Comparison of ENCODE assay signal across 12 cellular contexts in the genomic region with DNA sequence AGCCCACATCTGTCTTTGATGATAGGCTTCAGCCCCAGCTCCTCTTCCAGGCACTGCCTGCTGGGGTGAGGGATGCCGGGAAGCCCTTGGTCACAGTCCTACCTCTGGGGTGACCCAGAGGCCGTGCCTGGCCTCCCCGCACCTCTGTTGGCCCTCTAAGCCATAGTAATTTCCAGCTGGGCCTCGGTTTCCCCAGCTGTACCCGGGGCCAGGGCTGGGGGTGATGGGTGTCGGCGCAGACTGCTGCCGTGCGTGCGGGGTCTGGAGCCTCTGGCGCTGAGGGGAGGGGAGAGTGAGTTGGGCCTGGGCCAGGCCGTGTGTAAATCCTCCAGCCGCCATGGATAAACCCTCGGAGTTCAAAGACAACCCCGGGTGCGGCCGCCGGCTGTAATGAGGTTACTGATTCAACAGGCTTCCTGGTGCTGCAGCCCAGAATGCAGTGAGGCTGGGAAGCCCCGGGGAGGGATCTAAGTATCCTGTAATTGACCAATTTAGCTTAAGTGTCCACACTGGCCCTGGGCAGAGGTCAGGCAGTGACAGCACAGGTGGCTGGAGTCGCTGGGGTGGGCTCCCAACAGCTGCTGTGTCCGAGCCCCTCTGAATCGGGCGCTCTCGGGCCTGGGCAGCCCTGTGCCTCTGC. TPM values are rescaled to one million over a fixed set of nuclear protein-coding genes. Genes with fewer than 3 reads are reported as not detected.
A peak's percentile ranks its signal among the peaks of the same experiment; 100 is the strongest.
DNase-seq lines count a peak whose midpoint lies in the region; ATAC-seq, FAIRE-seq and TF ChIP-seq lines count a peak whose summit lies in the region.
"Had no signal": no experiment of that assay in that cellular context is flagged by ENCODE, and none has a peak within 500 bp of the region (broad histone marks: within the 10 kb centered on the region; RNA-seq: fewer than 3 reads in every experiment).

No MANE protein-coding gene starts in this region.

- no peak overlapping the region for H2AK5ac ChIP-seq in H1 (ENCODE audit: low read depth, low read length)

- no peaks in the 10 kb centered on the region for H3K9me3 Mint-ChIP-seq in activated naive CD8-positive, alpha-beta T cell treated with anti-CD3 and anti-CD28 coated beads for 36 hours
- H3K9me3 Mint-ChIP-seq: activated naive CD4-positive, alpha-beta T cell treated with anti-CD3 and anti-CD28 coated beads, Interleukin-2, amount 50 U/mL, for 72 hours had no signal

- H2BK15ac ChIP-seq in H1 (ENCODE audit: low read length) = no peak overlapping the region

- H3K23me2 ChIP-seq in H1 (ENCODE audit: low read depth, low read length) = no peaks in the 10 kb centered on the region

- H3K4me3 ChIP-seq in H1 (ENCODE audit: extremely low read depth in 1 of 4, insufficient read depth in 2 of 4, low read depth in 3 of 4, low read length in 4 of 4) (no peak overlapping the region), lower lobe of right lung (peak overlapping the region; percentile 2), upper lobe of left lung (no peak overlapping the region)
- H3K4me3 ChIP-seq: lung had no signal

- H3K27me3 ChIP-seq in H1 (replicated peaks in 1 of 4; ENCODE audit: control insufficient read depth in 3 of 4, extremely low read depth in 1 of 4, insufficient read depth in 3 of 4, low read length in 3 of 4) (no peaks in the 10 kb centered on the region), lower lobe of right lung (ENCODE audit: low read depth) (no peaks in the 10 kb centered on the region), upper lobe of left lung (no peaks in the 10 kb centered on the region)

- H4K20me1 ChIP-seq in H1 (replicated peaks in 1 of 2; ENCODE audit: control insufficient read depth in 1 of 2, insufficient read depth in 2 of 2, low read length in 2 of 2) = peaks cover 20 to 31% of the 10 kb centered on the region in 2 experiments

- H3K27ac Mint-ChIP-seq in activated naive CD8-positive, alpha-beta T cell treated with anti-CD3 and anti-CD28 coated beads for 36 hours = no peak overlapping the region
- H3K27ac Mint-ChIP-seq: activated naive CD4-positive, alpha-beta T cell treated with anti-CD3 and anti-CD28 coated beads, Interleukin-2, amount 50 U/mL, for 72 hours had no signal

- H3K4ac ChIP-seq in H1 (replicated peaks; ENCODE audit: insufficient read length, low read depth, low read length) = no peak overlapping the region

- no peak overlapping the region for H3K18ac ChIP-seq in H1 (ENCODE audit: extremely low read depth, low read length)

- H4K91ac ChIP-seq in H1 (replicated peaks; ENCODE audit: insufficient read length, low read length) = no peak overlapping the region

- POLR2A ChIA-PET in H1 (lab: Charles Lee; ENCODE audit: partially characterized antibody) = no interaction called here

- no peak overlapping the region for H2BK20ac ChIP-seq in H1 (ENCODE audit: low read length)

- CTCF ChIA-PET in H1 (lab: Charles Lee; ENCODE audit: partially characterized antibody) = interaction anchor here (1.0 to 1.7 kb wide), 3 partner anchors 10 to 78 kb away, joined by 3 to 7 read pairs (median 4); no protein-coding TSS in a partner anchor

- no peaks in the 10 kb centered on the region for H3K9me3 ChIP-seq in H1 (ENCODE audit: insufficient read depth in 2 of 2, low read depth in 1 of 2, low read length in 1 of 2)
- H3K9me3 ChIP-seq in lower lobe of right lung = no peaks in the 10 kb centered on the region
- no peaks in the 10 kb centered on the region for H3K9me3 ChIP-seq in upper lobe of left lung

- peak overlapping the region; percentile 73; the same call in 1 of the 2 replicates for H4K8ac ChIP-seq in H1 (ENCODE audit: extremely low read depth, insufficient read depth, low read length)

- H2BK120ac ChIP-seq in H1 (replicated peaks; ENCODE audit: low read depth, low read length) = no peak overlapping the region

- H3K14ac ChIP-seq in H1 (ENCODE audit: insufficient read length) = no peak overlapping the region

- H3K4me2 ChIP-seq in H1 (ENCODE audit: insufficient read depth in 1 of 2, low read depth in 2 of 2, low read length in 2 of 2) = no peak overlapping the region

- H3K4me3 Mint-ChIP-seq in activated naive CD8-positive, alpha-beta T cell treated with anti-CD3 and anti-CD28 coated beads for 36 hours = no peak overlapping the region

- no peak overlapping the region for H2AFZ ChIP-seq in H1 (ENCODE audit: low read length)

- no peak for TF ChIP-seq CTCF in H1 (IDR thresholded peaks at IDR 0.05; ENCODE audit: control extremely low read depth in 1 of 3, insufficient read depth in 1 of 3, low read depth in 1 of 3, low read length in 3 of 3)
- TF ChIP-seq CTCF in lower lobe of right lung (IDR thresholded peaks at IDR 0.05) = no peak
- TF ChIP-seq CTCF in upper lobe of left lung (IDR thresholded peaks at IDR 0.05) = no peak

- H2BK5ac ChIP-seq in H1 (ENCODE audit: low read depth, low read length) = no peak overlapping the region

- peaks cover 8 to 96% of the 10 kb centered on the region in 2 experiments; a peak in 3 of 4 replicates for H3K79me2 ChIP-seq in H1 (ENCODE audit: control insufficient read depth in 1 of 2, insufficient read depth in 2 of 2, low read length in 2 of 2)

- H3K9ac ChIP-seq in H1 (replicated peaks in 1 of 4; ENCODE audit: extremely low read depth in 1 of 4, low read depth in 3 of 4, low read length in 3 of 4) = no peak overlapping the region

- H3K23ac ChIP-seq in H1 (ENCODE audit: insufficient read length) = no peak overlapping the region

- no peak overlapping the region for H2BK12ac ChIP-seq in H1 (ENCODE audit: low read depth, low read length)

- no peak for TF ChIP-seq EP300 in H1 (IDR thresholded peaks at IDR 0.05; ENCODE audit: borderline replicate concordance in 1 of 2, low read depth in 2 of 2, low read length in 2 of 2)
- no peak for TF ChIP-seq EP300 in upper lobe of left lung (IDR thresholded peaks at IDR 0.05)

- intact Hi-C loops in Right ventricle myocardium superior (cut with DNase I) = loop anchor here (5.0 kb wide), 1 partner anchor 104 kb away; no protein-coding TSS in a partner anchor
- intact Hi-C loops in cardiac septum (cut with DNase I) = no loop called here
- intact Hi-C loops in lower lobe of right lung (cut with DNase I) = no loop called here

- 88% methylated on average over 21 of the region's 24 CpGs; no CpG with 5 or more reads in 1 of the 2 experiments for WGBS in H1 (ENCODE audit: extremely low coverage in 1 of 2, insufficient coverage in 1 of 2, insufficient read length in 1 of 2, insufficient replicate concordance in 2 of 2, low coverage in 1 of 2, low lambda C conversion rate in 2 of 2, missing lambda C conversion rate in 1 of 2), 2 experiments
- WGBS in upper lobe of left lung, 2 donors = 41 to 62% methylated on average over 8 to 18 of the region's 24 CpGs

- DNase-seq in Right ventricle myocardium superior = peak; percentile 61
- no peak for DNase-seq in cardiac septum (ENCODE audit: low spot score)
- DNase-seq in H1 (ENCODE audit: low read depth in 1 of 2, low spot score in 2 of 2) = no peak
- no peak for DNase-seq in lower lobe of right lung
- DNase-seq in upper lobe of left lung = peak; percentile 50 to 62
- no peak for DNase-seq in stimulated activated CD4-positive, alpha-beta T cell treated with anti-CD3 and anti-CD28 coated beads, Interleukin-1b, Interleukin-23, amount 100 ng/mL, for 48 hours
- DNase-seq in activated naive CD8-positive, alpha-beta T cell treated with anti-CD3 and anti-CD28 coated beads for 36 hours = no peak
- DNase-seq: NCI-H345 had no signal

- H3K4me1 Mint-ChIP-seq in activated naive CD8-positive, alpha-beta T cell treated with anti-CD3 and anti-CD28 coated beads for 36 hours = no peaks in the 10 kb centered on the region

- TF ChIP-seq RAD21 in H1 (IDR thresholded peaks at IDR 0.05 in 1 of 2, conservative IDR thresholded peaks at IDR 0.05 in 1 of 2; ENCODE audit: low read depth in 2 of 2, low read length in 2 of 2) = no peak

- H3K27me3 Mint-ChIP-seq in activated naive CD8-positive, alpha-beta T cell treated with anti-CD3 and anti-CD28 coated beads for 36 hours = no peaks in the 10 kb centered on the region

- H4K5ac ChIP-seq in H1 (ENCODE audit: insufficient read length, low read depth, low read length) = no peak overlapping the region

- ATAC-seq in Right ventricle myocardium superior (ENCODE audit: poor library complexity) = no peak
- ATAC-seq in lower lobe of right lung = peak in 1 of 2 donors; percentile 3
- ATAC-seq in upper lobe of left lung (ENCODE audit: low FRiP score in 2 of 2) = peak in 1 of 2 donors; percentile 4
- ATAC-seq in GM19324 (IDR thresholded peaks at IDR 0.05; ENCODE audit: low FRiP score, unreplicated experiment) = no peak
- ATAC-seq: activated naive CD4-positive, alpha-beta T cell treated with anti-CD3 and anti-CD28 coated beads, Interleukin-2, amount 50 U/mL, for 72 hours had no signal

- peaks cover 0 to 18% (median 7%) of the 10 kb centered on the region in 4 experiments; a peak in 4 of 7 replicates for H3K4me1 ChIP-seq in H1 (replicated peaks in 1 of 4; ENCODE audit: control insufficient read depth in 3 of 4, insufficient read depth in 4 of 4, low read length in 3 of 4)
- peaks cover 97% of the 10 kb centered on the region for H3K4me1 ChIP-seq in lower lobe of right lung
- peaks cover 77 to 95% (median 80%) of the 10 kb centered on the region in 4 donors for H3K4me1 ChIP-seq in upper lobe of left lung

- FAIRE-seq in H1 (lab: Jason Lieb, UNC) = no peak
- FAIRE-seq: frontal cortex had no signal

- H3K56ac ChIP-seq in H1 (replicated peaks; ENCODE audit: insufficient read length, low read depth, low read length) = no peak overlapping the region

- no peak overlapping the region for H3K27ac ChIP-seq in H1 (ENCODE audit: low read depth, low read length)
- no peak overlapping the region for H3K27ac ChIP-seq in lower lobe of right lung
- peak overlapping the region in 1 of 4 donors; percentile 40 for H3K27ac ChIP-seq in upper lobe of left lung

- H3K79me1 ChIP-seq in H1 (ENCODE audit: low read depth, low read length) = peaks cover 43% of the 10 kb centered on the region

- H3K36me3 ChIP-seq in H1 (ENCODE audit: control insufficient read depth in 2 of 4, insufficient read depth in 4 of 4, low read length in 3 of 4) = no peaks in the 10 kb centered on the region
- no peaks in the 10 kb centered on the region for H3K36me3 ChIP-seq in lower lobe of right lung
- no peaks in the 10 kb centered on the region for H3K36me3 ChIP-seq in upper lobe of left lung

- TF ChIP-seq POLR2A in H1 (IDR thresholded peaks at IDR 0.05; ENCODE audit: control extremely low read depth in 1 of 2, low read depth in 2 of 2, low read length in 2 of 2) (no peak), upper lobe of left lung (IDR thresholded peaks at IDR 0.05) (no peak)

- H3K36me3 Mint-ChIP-seq in activated naive CD8-positive, alpha-beta T cell treated with anti-CD3 and anti-CD28 coated beads for 36 hours = no peaks in the 10 kb centered on the region
- H3K36me3 Mint-ChIP-seq: activated naive CD4-positive, alpha-beta T cell treated with anti-CD3 and anti-CD28 coated beads, Interleukin-2, amount 50 U/mL, for 72 hours had no signal

RNA-seq across cellular contexts. Expression of gene RXRA, which starts 7.1 kb away (rescaled TPM):
- 89.0 TPM for total RNA-seq in Right ventricle myocardium superior
- 42.6 TPM for total RNA-seq in cardiac septum
- 28.1 and 29.4 TPM in 2 replicates for total RNA-seq in H1 (2021; fragmentation: NEBNext Ultra II Directional; extraction: Animal tissue kit (Norgen Biotek cat#: 25700))
- polyA plus RNA-seq in H1 (2011; rRNA removed) = 9.8 and 21.0 TPM in 2 replicates
- polyA plus RNA-seq in H1 (2011; cell fraction: cytosol; rRNA removed) = 14.3 TPM
- polyA plus RNA-seq in H1 (2011; cell fraction: nucleus; rRNA removed) = 27.1 TPM
- polyA plus RNA-seq in H1 (2012, experiment 1 of 2) = 14.2 to 23.4 TPM (median 21.5 TPM) in 4 replicates
- polyA plus RNA-seq in H1 (2012, experiment 2 of 2) = 17.1 TPM
- polyA plus RNA-seq in H1 (2013, experiment 1 of 2) = 14.4 TPM
- polyA plus RNA-seq in H1 (2013, experiment 2 of 2) = 14.7 TPM
- polyA minus RNA-seq in H1 (2011; rRNA and poly(A)+ RNA removed) = 9.7 and 12.2 TPM in 2 replicates
- 14.5 TPM for polyA minus RNA-seq in H1 (2011; cell fraction: cytosol; rRNA and poly(A)+ RNA removed)
- polyA minus RNA-seq in H1 (2011; cell fraction: nucleus; rRNA and poly(A)+ RNA removed) = 13.4 TPM
- total RNA-seq in lower lobe of right lung = 85.7 TPM
- total RNA-seq in upper lobe of left lung = 10 to 100 TPM; 43.8 to 92.7 (median 74.1) TPM
- total RNA-seq in activated naive CD8-positive, alpha-beta T cell treated with anti-CD3 and anti-CD28 coated beads for 36 hours = 10 to 100 TPM; 11.0 to 11.4 TPM

Comparison
In these comparisons a context has a peak if more than half of its experiments do, and no peak if none do; other contexts are left out.
1. DNase-seq: peak in Right ventricle myocardium superior (single experiment) and upper lobe of left lung (2 of 2); none in cardiac septum (single experiment), H1 (0 of 2), lower lobe of right lung (single experiment), stimulated activated CD4-positive, alpha-beta T cell treated with anti-CD3 and anti-CD28 coated beads, Interleukin-1b, Interleukin-23, amount 100 ng/mL, for 48 hours (single experiment) and activated naive CD8-positive, alpha-beta T cell treated with anti-CD3 and anti-CD28 coated beads for 36 hours (single experiment).